In the genomic region with DNA sequence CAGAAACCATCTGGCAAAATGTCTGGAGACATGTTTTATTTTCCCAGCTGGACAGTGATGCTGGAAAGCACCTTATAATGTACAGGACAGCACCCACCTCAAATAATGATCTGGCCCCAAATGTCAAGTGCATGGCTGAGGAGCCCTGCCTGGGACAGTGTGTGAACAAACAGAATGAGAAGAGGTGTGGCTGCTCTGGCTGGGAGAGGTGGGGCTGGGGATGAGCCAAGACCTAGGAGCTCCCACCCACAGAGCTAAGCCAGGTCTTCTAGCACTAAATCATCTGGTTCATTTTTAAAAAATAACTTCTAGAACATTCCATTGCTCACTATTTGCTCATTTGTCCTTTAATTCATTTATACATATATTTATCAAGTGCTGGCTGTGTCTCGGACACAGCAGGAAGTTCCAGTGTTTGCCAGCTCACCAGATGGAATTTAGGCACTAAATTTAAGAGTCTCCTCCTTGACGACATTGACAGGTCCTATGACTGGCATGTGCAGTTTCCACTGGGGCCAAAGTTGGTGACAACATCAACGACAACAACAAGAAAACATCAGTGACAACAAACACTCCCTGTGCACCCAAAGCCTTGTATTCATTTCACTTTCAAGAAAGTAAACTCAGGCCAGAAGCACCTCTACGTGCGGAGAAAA, we compare ENCODE assay signal across 16 cellular contexts. TPM values are rescaled to one million over a fixed set of nuclear protein-coding genes. Genes with fewer than 3 reads are reported as not detected.
A peak's percentile ranks its signal among the peaks of the same experiment; 100 is the strongest.
DNase-seq lines count a peak whose midpoint lies in the region; ATAC-seq and TF ChIP-seq lines count a peak whose summit lies in the region.
"Had no signal": no experiment of that assay in that cellular context is flagged by ENCODE, and none has a peak within 500 bp of the region (broad histone marks: within the 10 kb centered on the region; RNA-seq: fewer than 3 reads in every experiment).

No MANE protein-coding gene starts in this region.

- CTCF ChIA-PET in MCF 10A (lab: Yijun Ruan, JAX) = no interaction called here

- no peaks in the 10 kb centered on the region for H3K27me3 ChIP-seq in breast epithelium
- H3K27me3 ChIP-seq: MG63 had no signal

- no peaks in the 10 kb centered on the region for H3K4me1 Mint-ChIP-seq in MCF 10A (ENCODE audit: insufficient read depth, unreplicated experiment)
- H3K4me1 Mint-ChIP-seq: CD8-positive, alpha-beta memory T cell had no signal

- peak overlapping the region; percentile 71 to 74 for H3K27ac ChIP-seq in breast epithelium
- H3K27ac ChIP-seq: PC-9 had no signal

- no peak overlapping the region for H3K27ac Mint-ChIP-seq in MCF 10A (ENCODE audit: low read depth, unreplicated experiment)

- no peak for TF ChIP-seq POLR2A in breast epithelium (IDR thresholded peaks at IDR 0.05)

- no peaks in the 10 kb centered on the region for H3K36me3 ChIP-seq in breast epithelium
- H3K36me3 ChIP-seq: HAP-1, MG63 had no signal

- POLR2A ChIA-PET in MCF 10A (lab: Yijun Ruan, JAX) = no interaction called here

- intact Hi-C loops in breast epithelium (cut with DNase I; ENCODE audit: low total_unique reads) = no loop called here
- intact Hi-C loops in MCF 10A (cut with micrococcal nuclease) = no loop called here
- intact Hi-C loops in sciatic nerve (cut with DNase I) = no loop called here

- peaks cover 48% of the 10 kb centered on the region for H3K27me3 Mint-ChIP-seq in MCF 10A (ENCODE audit: insufficient read depth, unreplicated experiment)

- H3K36me3 Mint-ChIP-seq in MCF 10A (ENCODE audit: insufficient read depth, unreplicated experiment) = no peaks in the 10 kb centered on the region
- H3K36me3 Mint-ChIP-seq: CD8-positive, alpha-beta memory T cell had no signal

- ATAC-seq in esophagus mucosa = peak; percentile 62
- peak; percentile 79 for ATAC-seq in sciatic nerve

- no peak overlapping the region for H3K4me3 ChIP-seq in breast epithelium
- H3K4me3 ChIP-seq: HAP-1, MG63, PC-9 had no signal

- no TSS peak for BruUV-seq in MCF 10A (replicated peaks; lab: Mats Ljungman, UMichigan)

- H3K9me3 ChIP-seq in breast epithelium = no peaks in the 10 kb centered on the region
- H3K9me3 ChIP-seq: HAP-1, MG63 had no signal

- TF ChIP-seq CTCF in breast epithelium (IDR thresholded peaks at IDR 0.05) (no peak), MCF 10A (IDR thresholded peaks at IDR 0.05; ENCODE audit: unreplicated experiment) (no peak)

- no peaks in the 10 kb centered on the region for H3K9me3 Mint-ChIP-seq in MCF 10A (ENCODE audit: unreplicated experiment)
- H3K9me3 Mint-ChIP-seq: CD8-positive, alpha-beta memory T cell had no signal

- DNase-seq in breast epithelium (ENCODE audit: low spot score in 2 of 2) (no peak), MCF 10A (ENCODE audit: unreplicated experiment) (no peak), sciatic nerve (ENCODE audit: low spot score) (no peak), T1000 (lab: John Stamatoyannopoulos, UW) (no peak), RPMI8226 (no peak), AG20443 (ENCODE audit: low spot score) (no peak)
- no peak for DNase-seq in stimulated activated CD8-positive, alpha-beta memory T cell treated with anti-CD3 and anti-CD28 coated beads, Interleukin-4, amount 100 ng/mL, for 48 hours
- DNase-seq: 8988T; CD8-positive, alpha-beta memory T cell; MG63; NCI-H1092 treated with DMSO at 0.1 percent for 48 hours; NCI-H1694; NCI-H524; PC-9 had no signal

- no peaks in the 10 kb centered on the region for H3K4me1 ChIP-seq in breast epithelium
- H3K4me1 ChIP-seq: HAP-1 had no signal

- no peak overlapping the region for H3K4me3 Mint-ChIP-seq in MCF 10A (ENCODE audit: unreplicated experiment)
- H3K4me3 Mint-ChIP-seq: CD8-positive, alpha-beta memory T cell had no signal

RNA-seq across cellular contexts. Expression of gene GTF3C4, which starts 59.1 kb away (rescaled TPM):
- total RNA-seq in breast epithelium (10 to 100 TPM in 2 of 3 donors, 1 to 10 TPM in 1; 9.3 to 19.6 (median 13.4) TPM), MCF 10A (2022) (18.3 and 19.7 TPM in 2 replicates), esophagus mucosa (12.8 TPM), sciatic nerve (14.4 TPM)

RNA-seq across cellular contexts. Expression of gene DDX31, which starts 59.6 kb away (rescaled TPM):
- 10 to 100 TPM; 10.2 to 23.6 (median 19.0) TPM for total RNA-seq in breast epithelium
- 28.5 and 28.8 TPM in 2 replicates for total RNA-seq in MCF 10A (2022)
- 6.4 TPM for total RNA-seq in esophagus mucosa
- total RNA-seq in sciatic nerve = 15.1 TPM
